8 cellular contexts compared by ENCODE assay signal in the genomic region with DNA sequence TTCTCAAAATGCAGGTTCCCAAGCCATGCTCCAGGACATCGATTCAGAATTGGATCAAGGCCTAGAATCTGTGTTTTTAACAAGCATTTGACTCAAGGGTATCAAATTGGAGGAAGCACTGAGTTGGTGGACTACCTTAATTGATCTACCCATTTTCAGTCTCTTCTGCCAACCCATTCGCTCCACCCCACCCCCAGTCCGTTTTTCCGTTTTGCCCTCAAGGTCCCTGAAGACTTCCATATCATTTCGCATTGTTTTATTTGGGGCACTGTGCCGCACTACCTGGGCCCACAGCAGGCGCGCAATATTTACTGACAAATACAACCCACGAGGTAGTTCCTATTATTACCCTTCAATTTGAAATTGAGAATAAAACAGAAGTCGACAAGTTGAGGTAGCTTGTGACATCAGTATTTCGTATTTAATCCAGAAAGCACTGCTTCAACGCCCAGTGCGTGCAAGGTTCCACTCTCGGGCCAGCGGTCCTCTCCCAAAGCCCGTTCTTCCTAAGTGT. TPM values are rescaled to one million over a fixed set of nuclear protein-coding genes. Genes with fewer than 3 reads are reported as not detected.
A peak's percentile ranks its signal among the peaks of the same experiment; 100 is the strongest.
DNase-seq lines count a peak whose midpoint lies in the region; ATAC-seq, FAIRE-seq and TF ChIP-seq lines count a peak whose summit lies in the region.

No MANE protein-coding gene starts in this region.

- H3K9me3 ChIP-seq in CD4-positive, CD25-positive, alpha-beta regulatory T cell (ENCODE audit: control insufficient read depth in 2 of 2, low read length in 2 of 2) = no peaks in the 10 kb centered on the region
- H3K9me3 ChIP-seq in Loucy (ENCODE audit: insufficient read depth, low read depth, low read length) (no peaks in the 10 kb centered on the region), kidney (ENCODE audit: control insufficient read depth in 1 of 2, low read length in 2 of 2) (no peaks in the 10 kb centered on the region)

- H3K79me2 ChIP-seq in Loucy (ENCODE audit: insufficient read depth, low read length) = peaks cover 42% of the 10 kb centered on the region

- peaks cover 3% of the 10 kb centered on the region for H3K36me3 ChIP-seq in CD4-positive, CD25-positive, alpha-beta regulatory T cell (ENCODE audit: control insufficient read depth, insufficient read depth, low read length)
- no peaks in the 10 kb centered on the region for H3K36me3 ChIP-seq in Loucy (ENCODE audit: insufficient read depth, low read length)
- H3K36me3 ChIP-seq in kidney (ENCODE audit: control insufficient read depth in 1 of 2, insufficient read depth in 2 of 2, low read length in 2 of 2) = no peaks in the 10 kb centered on the region

- no peak for DNase-seq in CD4-positive, CD25-positive, alpha-beta regulatory T cell
- DNase-seq in kidney = no peak
- DNase-seq in stimulated activated CD8-positive, alpha-beta memory T cell treated with anti-CD3 and anti-CD28 coated beads, Interleukin-2, amount 100 ng/mL, for 48 hours (ENCODE audit: low read depth in 2 of 2) = peak; percentile 4 to 17
- DNase-seq in NCI-H187 (lab: John Stamatoyannopoulos, UW) = no peak
- DNase-seq in left lobe of liver (ENCODE audit: low spot score) = no peak
- DNase-seq in MV-4-11 (lab: John Stamatoyannopoulos, UW) = no peak

- no peak for FAIRE-seq in kidney (lab: Jason Lieb, UNC)

- H3K4me2 ChIP-seq in Loucy (ENCODE audit: low read depth, low read length, poor library complexity, severe bottlenecking) = peak overlapping the region; percentile 80

- no peaks in the 10 kb centered on the region for H3K9me2 ChIP-seq in Loucy (replicated peaks; ENCODE audit: low read depth, low read length)

- H3K9ac ChIP-seq in Loucy (ENCODE audit: low read depth, low read length, poor library complexity, severe bottlenecking) (peak overlapping the region; percentile 86), kidney (ENCODE audit: low read length in 2 of 2) (peak overlapping the region in 1 of 2 donors; percentile 62)

- H3K4me1 Mint-ChIP-seq in CD4-positive, CD25-positive, alpha-beta regulatory T cell = peaks cover 11 to 32% (median 28%) of the 10 kb centered on the region in 4 donors
- H3K4me1 Mint-ChIP-seq in activated naive CD4-positive, alpha-beta T cell treated with anti-CD3 and anti-CD28 coated beads, Interleukin-2, amount 50 U/mL, for 24 hours = peaks cover 45% of the 10 kb centered on the region

- H3K4me1 ChIP-seq in CD4-positive, CD25-positive, alpha-beta regulatory T cell (ENCODE audit: control insufficient read depth, insufficient read depth, low read length, poor library complexity, severe bottlenecking) = peaks cover 14% of the 10 kb centered on the region
- peaks cover 26% of the 10 kb centered on the region for H3K4me1 ChIP-seq in Loucy (ENCODE audit: insufficient read depth, low read length, poor library complexity, severe bottlenecking)
- peaks cover 6 to 12% of the 10 kb centered on the region in 2 donors for H3K4me1 ChIP-seq in kidney (ENCODE audit: control insufficient read depth in 1 of 2, insufficient read depth in 1 of 2, low read depth in 1 of 2, low read length in 2 of 2)

- intact Hi-C loops in kidney (cut with DNase I) = no loop called here

- no peaks in the 10 kb centered on the region for H3K27me3 Mint-ChIP-seq in CD4-positive, CD25-positive, alpha-beta regulatory T cell
- H3K27me3 Mint-ChIP-seq in activated naive CD4-positive, alpha-beta T cell treated with anti-CD3 and anti-CD28 coated beads, Interleukin-2, amount 50 U/mL, for 24 hours = no peaks in the 10 kb centered on the region

- H3K4me3 ChIP-seq in CD4-positive, CD25-positive, alpha-beta regulatory T cell (ENCODE audit: low read depth, low read length) = peak overlapping the region; percentile 90
- H3K4me3 ChIP-seq in Loucy (ENCODE audit: low read length, poor library complexity, severe bottlenecking) (peak overlapping the region; percentile 94), kidney (ENCODE audit: low read length in 2 of 2) (peak overlapping the region; percentile 81 to 94)

- peak overlapping the region; percentile 93 for H2AFZ ChIP-seq in Loucy (ENCODE audit: low read length)

- H3K27ac Mint-ChIP-seq in CD4-positive, CD25-positive, alpha-beta regulatory T cell = peak overlapping the region; percentile 97 to 99 (median 98)
- peak overlapping the region; percentile 98 for H3K27ac Mint-ChIP-seq in activated naive CD4-positive, alpha-beta T cell treated with anti-CD3 and anti-CD28 coated beads, Interleukin-2, amount 50 U/mL, for 24 hours

- no peaks in the 10 kb centered on the region for H4K20me1 ChIP-seq in Loucy (ENCODE audit: insufficient read depth, low read length, poor library complexity, severe bottlenecking)

- no peak for TF ChIP-seq CTCF in Loucy (conservative IDR thresholded peaks at IDR 0.05; ENCODE audit: low read length)
- TF ChIP-seq CTCF in kidney (IDR thresholded peaks at IDR 0.05; ENCODE audit: borderline replicate concordance, extremely low read depth, insufficient read depth) = no peak

- peak overlapping the region; percentile 96 to 98 (median 96) for H3K4me3 Mint-ChIP-seq in CD4-positive, CD25-positive, alpha-beta regulatory T cell
- peak overlapping the region; percentile 97 for H3K4me3 Mint-ChIP-seq in activated naive CD4-positive, alpha-beta T cell treated with anti-CD3 and anti-CD28 coated beads, Interleukin-2, amount 50 U/mL, for 24 hours

- H3K27ac ChIP-seq in CD4-positive, CD25-positive, alpha-beta regulatory T cell (ENCODE audit: insufficient read depth, low read length, poor library complexity, severe bottlenecking) = peak overlapping the region; percentile 85
- peak overlapping the region; percentile 39 to 85 for H3K27ac ChIP-seq in kidney (ENCODE audit: low read depth in 2 of 2, low read length in 2 of 2)

- H3K9me3 Mint-ChIP-seq in CD4-positive, CD25-positive, alpha-beta regulatory T cell = no peaks in the 10 kb centered on the region
- H3K9me3 Mint-ChIP-seq in activated naive CD4-positive, alpha-beta T cell treated with anti-CD3 and anti-CD28 coated beads, Interleukin-2, amount 50 U/mL, for 24 hours = no peaks in the 10 kb centered on the region

- H3K27me3 ChIP-seq in CD4-positive, CD25-positive, alpha-beta regulatory T cell (ENCODE audit: control insufficient read depth, insufficient read depth, low read length) = no peaks in the 10 kb centered on the region
- no peaks in the 10 kb centered on the region for H3K27me3 ChIP-seq in Loucy (ENCODE audit: insufficient read depth, low read length, poor library complexity, severe bottlenecking)

- peaks cover 3% of the 10 kb centered on the region for H3K36me3 Mint-ChIP-seq in CD4-positive, CD25-positive, alpha-beta regulatory T cell
- peaks cover 3% of the 10 kb centered on the region for H3K36me3 Mint-ChIP-seq in activated naive CD4-positive, alpha-beta T cell treated with anti-CD3 and anti-CD28 coated beads, Interleukin-2, amount 50 U/mL, for 24 hours

- no peak for ATAC-seq in CD4-positive, CD25-positive, alpha-beta regulatory T cell (ENCODE audit: low read depth in 2 of 2)
- no peak for ATAC-seq in left lobe of liver

- H3F3A ChIP-seq in Loucy (ENCODE audit: low read depth) = peaks cover 9% of the 10 kb centered on the region; the same call in 1 of the 2 replicates

RNA-seq across cellular contexts. Expression of gene DHX35, which starts 0.6 kb away (rescaled TPM):
- 12.4 TPM for total RNA-seq in CD4-positive, CD25-positive, alpha-beta regulatory T cell
- polyA plus RNA-seq in CD4-positive, CD25-positive, alpha-beta regulatory T cell = 1 to 10 TPM; 4.0 to 5.8 (median 5.3) TPM
- total RNA-seq in kidney (11.0 TPM), left lobe of liver (6.2 TPM)
- polyA plus RNA-seq in kidney (ENCODE audit: insufficient read depth, low read depth, low replicate concordance) = 6.9 TPM

RNA-seq across cellular contexts. Expression of gene FAM83D, which starts 35.4 kb away (rescaled TPM):
- 8.6 TPM for total RNA-seq in CD4-positive, CD25-positive, alpha-beta regulatory T cell
- polyA plus RNA-seq in CD4-positive, CD25-positive, alpha-beta regulatory T cell = 1 to 10 TPM in 2 of 4 donors, under 1 TPM in 2; 0.20 to 1.8 (median 1.1) TPM
- total RNA-seq in kidney (0.79 TPM), left lobe of liver (2.9 TPM)
- polyA plus RNA-seq in kidney (ENCODE audit: insufficient read depth, low read depth, low replicate concordance) = 1.2 TPM

Comparison
In these comparisons a context has a peak if more than half of its experiments do, and no peak if none do; other contexts are left out.
1. DNase-seq: peak in stimulated activated CD8-positive, alpha-beta memory T cell treated with anti-CD3 and anti-CD28 coated beads, Interleukin-2, amount 100 ng/mL, for 48 hours (2 of 2); none in CD4-positive, CD25-positive, alpha-beta regulatory T cell (0 of 3), kidney (single experiment), NCI-H187 (0 of 2), left lobe of liver (single experiment) and MV-4-11 (single experiment).
2. Peak in every context shown above with its lines, with median percentiles within 50 percentile points of each other: H3K4me3 ChIP-seq.